1 cellular context compared by ENCODE assay signal in the genomic region with DNA sequence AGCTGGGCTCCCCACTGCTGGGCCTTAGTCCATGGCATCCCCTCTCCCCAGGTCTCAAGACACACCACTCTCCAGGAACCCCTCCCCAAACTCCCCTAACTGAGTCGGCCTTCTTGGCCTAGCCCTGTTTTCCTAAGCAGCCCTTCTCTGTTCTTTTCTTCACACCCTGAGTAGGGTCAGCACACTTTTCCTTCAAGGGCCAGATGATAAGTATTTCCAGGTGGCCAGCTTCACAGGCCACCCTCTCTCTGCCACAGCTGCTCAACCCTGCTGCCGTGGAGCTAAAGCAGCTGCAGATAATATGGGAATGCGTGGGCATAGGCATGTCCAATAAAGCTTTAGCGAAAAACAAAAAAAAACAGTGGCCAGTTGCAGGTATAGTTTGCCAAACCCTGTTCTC.
TF ChIP-seq lines count a peak whose summit lies in the region.

No MANE protein-coding gene starts in this region.

TF ChIP-seq in WTC11, 78 proteins besides CTCF, POLR2A, EP300 and RAD21 (continued from another document):
- no peak for TF ChIP-seq USF1 (CRISPR knock-in tag; IDR thresholded peaks at IDR 0.05)
